9 cellular contexts compared by ENCODE assay signal in the genomic region with DNA sequence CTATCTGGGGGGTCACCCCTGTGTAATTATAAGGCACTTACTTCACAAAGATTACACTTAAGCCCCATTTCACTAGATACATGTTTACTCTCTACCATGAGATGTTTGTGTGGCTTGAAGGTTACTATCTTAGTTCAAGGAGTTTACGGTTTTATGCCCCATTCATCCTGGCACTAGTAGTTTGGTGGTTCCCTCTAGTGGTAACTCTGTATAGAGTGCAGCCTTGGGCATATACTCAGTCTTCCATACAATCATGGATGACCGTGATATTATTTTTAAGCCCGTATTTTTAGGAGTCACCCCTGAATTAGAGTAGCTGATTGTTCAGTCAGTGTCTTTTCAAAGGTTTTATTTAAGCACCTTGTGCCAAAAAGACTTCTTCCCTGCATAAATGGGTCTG.
DNase-seq lines count a peak whose midpoint lies in the region; ATAC-seq and TF ChIP-seq lines count a peak whose summit lies in the region.
"Had no signal": no experiment of that assay in that cellular context is flagged by ENCODE, and none has a peak within 500 bp of the region (broad histone marks: within the 10 kb centered on the region; RNA-seq: fewer than 3 reads in every experiment).

No MANE protein-coding gene starts in this region.

- no peaks in the 10 kb centered on the region for H3K9me3 Mint-ChIP-seq in activated T-helper 2 cell treated with anti-CD3 and anti-CD28 coated beads, Interferon-gamma antibody, Interleukin-2, Interleukin-4, amounts not matched to agents 10 μg/mL and 5 μg/mL and 100 μg/mL, durations not matched to agents 14 hours and 24 hours and 36 hours

- POLR2A ChIA-PET in HEK293 (lab: Yijun Ruan, JAX) = no interaction called here

- H3K4me1 ChIP-seq in HEK293 (ENCODE audit: control insufficient read depth, insufficient read depth, low read length) (no peaks in the 10 kb centered on the region), RWPE2 (ENCODE audit: insufficient read depth, poor library complexity, severe bottlenecking) (no peaks in the 10 kb centered on the region), right lobe of liver (no peaks in the 10 kb centered on the region)
- H3K4me1 ChIP-seq in effector memory CD4-positive, alpha-beta T cell (ENCODE audit: control insufficient read depth, insufficient read depth, low read length, poor library complexity, severe bottlenecking) = no peaks in the 10 kb centered on the region

- no peak overlapping the region for H3K4me3 Mint-ChIP-seq in activated T-helper 2 cell treated with anti-CD3 and anti-CD28 coated beads, Interferon-gamma antibody, Interleukin-2, Interleukin-4, amounts not matched to agents 10 μg/mL and 5 μg/mL and 100 μg/mL, durations not matched to agents 14 hours and 24 hours and 36 hours (ENCODE audit: low read depth)

- H3K4me3 ChIP-seq in GM12864 (ENCODE audit: low read depth, low read length) (no peak overlapping the region), HEK293 (ENCODE audit: low read depth, low read length) (no peak overlapping the region), RWPE2 (ENCODE audit: severe bottlenecking) (no peak overlapping the region), right lobe of liver (no peak overlapping the region)
- H3K4me3 ChIP-seq in effector memory CD4-positive, alpha-beta T cell (ENCODE audit: insufficient read depth, low read depth, low read length, poor library complexity, severe bottlenecking) = no peak overlapping the region

- CTCF ChIA-PET in HEK293 (lab: Yijun Ruan, JAX) = interaction anchor here (0.5 to 1.7 kb wide), 6 partner anchors 11 to 1279 kb away, joined by 3 to 6 read pairs (median 3); no protein-coding TSS in a partner anchor

- intact Hi-C loops in right lobe of liver (cut with DNase I) = no loop called here
- intact Hi-C loops in activated T-helper 2 cell treated with anti-CD3 and anti-CD28 coated beads, Interferon-gamma antibody, Interleukin-2, Interleukin-4, amounts not matched to agents 10 μg/mL and 5 μg/mL and 100 μg/mL, durations not matched to agents 14 hours and 24 hours and 36 hours (cut with micrococcal nuclease) = no loop called here

- no peak for TF ChIP-seq POLR2A in right lobe of liver (IDR thresholded peaks at IDR 0.05)

- no peaks in the 10 kb centered on the region for H3K27me3 ChIP-seq in RWPE2 (ENCODE audit: insufficient read depth, poor library complexity, severe bottlenecking)
- peaks cover 0 to 11% of the 10 kb centered on the region in 2 donors for H3K27me3 ChIP-seq in right lobe of liver
- H3K27me3 ChIP-seq in effector memory CD4-positive, alpha-beta T cell (replicated peaks; ENCODE audit: control insufficient read depth, insufficient read depth, low read length, poor library complexity, severe bottlenecking) = no peaks in the 10 kb centered on the region

- no peak overlapping the region for H3K27ac ChIP-seq in HEK293 (ENCODE audit: extremely low read depth, low read depth, low read length)
- H3K27ac ChIP-seq in RWPE2 (ENCODE audit: poor library complexity, severe bottlenecking) = no peak overlapping the region
- no peak overlapping the region for H3K27ac ChIP-seq in right lobe of liver
- H3K27ac ChIP-seq in effector memory CD4-positive, alpha-beta T cell (ENCODE audit: insufficient read depth, low read length, poor library complexity, severe bottlenecking) = no peak overlapping the region

- WGBS in right lobe of liver (ENCODE audit: insufficient coverage, low coverage, low lambda C conversion rate, missing lambda C conversion rate) = 23% methylated on average over 3 of the region's 3 CpGs

- DNase-seq in GM12864 (ENCODE audit: low read depth) (no peak), RWPE2 (ENCODE audit: low spot score) (no peak), right lobe of liver (no peak), NCI-H1092 treated with DMSO at 0.1 percent for 48 hours (lab: John Stamatoyannopoulos, UW) (no peak), globus pallidus (ENCODE audit: low spot score) (no peak)
- DNase-seq in activated T-helper 2 cell treated with anti-CD3 and anti-CD28 coated beads, Interferon-gamma antibody, Interleukin-2, Interleukin-4, amounts not matched to agents 10 μg/mL and 5 μg/mL and 100 μg/mL, durations not matched to agents 14 hours and 24 hours and 36 hours (ENCODE audit: low spot score) = no peak
- no peak for DNase-seq in effector memory CD4-positive, alpha-beta T cell
- DNase-seq: amygdala had no signal

- H3K27ac Mint-ChIP-seq in activated T-helper 2 cell treated with anti-CD3 and anti-CD28 coated beads, Interferon-gamma antibody, Interleukin-2, Interleukin-4, amounts not matched to agents 10 μg/mL and 5 μg/mL and 100 μg/mL, durations not matched to agents 14 hours and 24 hours and 36 hours = no peak overlapping the region

- H3K36me3 ChIP-seq in HEK293 (ENCODE audit: control insufficient read depth in 2 of 2, insufficient read depth in 1 of 2, low read length in 2 of 2) = no peaks in the 10 kb centered on the region
- H3K36me3 ChIP-seq in RWPE2 (ENCODE audit: low read depth) = no peaks in the 10 kb centered on the region
- H3K36me3 ChIP-seq in right lobe of liver = no peaks in the 10 kb centered on the region
- no peaks in the 10 kb centered on the region for H3K36me3 ChIP-seq in effector memory CD4-positive, alpha-beta T cell (ENCODE audit: control insufficient read depth, insufficient read depth, low read length)

- H3K4me1 Mint-ChIP-seq in activated T-helper 2 cell treated with anti-CD3 and anti-CD28 coated beads, Interferon-gamma antibody, Interleukin-2, Interleukin-4, amounts not matched to agents 10 μg/mL and 5 μg/mL and 100 μg/mL, durations not matched to agents 14 hours and 24 hours and 36 hours (ENCODE audit: low read depth) = no peaks in the 10 kb centered on the region

- no peaks in the 10 kb centered on the region for H3K27me3 Mint-ChIP-seq in activated T-helper 2 cell treated with anti-CD3 and anti-CD28 coated beads, Interferon-gamma antibody, Interleukin-2, Interleukin-4, amounts not matched to agents 10 μg/mL and 5 μg/mL and 100 μg/mL, durations not matched to agents 14 hours and 24 hours and 36 hours (ENCODE audit: low read depth)

- ATAC-seq in RWPE2 (ENCODE audit: low read depth) (peak; percentile 67; the same call in 2 of the 3 replicates), right lobe of liver (peak; percentile 69 to 88 (median 84))

- no peaks in the 10 kb centered on the region for H3K36me3 Mint-ChIP-seq in activated T-helper 2 cell treated with anti-CD3 and anti-CD28 coated beads, Interferon-gamma antibody, Interleukin-2, Interleukin-4, amounts not matched to agents 10 μg/mL and 5 μg/mL and 100 μg/mL, durations not matched to agents 14 hours and 24 hours and 36 hours (ENCODE audit: low read depth)

- peak; percentile 44 for TF ChIP-seq CTCF in GM12864 (IDR thresholded peaks at IDR 0.05; ENCODE audit: low read depth, low read length, missing control alignments)
- TF ChIP-seq CTCF in HEK293 (tag by site-specific recombination; IDR thresholded peaks at IDR 0.05) = no peak
- TF ChIP-seq CTCF in RWPE2 (IDR thresholded peaks at IDR 0.05; ENCODE audit: poor library complexity, severe bottlenecking) = peak; percentile 46
- TF ChIP-seq CTCF in right lobe of liver (IDR thresholded peaks at IDR 0.05) = peak; percentile 43 to 65 (median 61)

- H3K9me3 ChIP-seq in HEK293 (ENCODE audit: control insufficient read depth, insufficient read depth, low read depth, low read length) = no peaks in the 10 kb centered on the region
- no peaks in the 10 kb centered on the region for H3K9me3 ChIP-seq in RWPE2 (ENCODE audit: severe bottlenecking)
- no peaks in the 10 kb centered on the region for H3K9me3 ChIP-seq in right lobe of liver
- H3K9me3 ChIP-seq in effector memory CD4-positive, alpha-beta T cell (ENCODE audit: control insufficient read depth, low read length) = no peaks in the 10 kb centered on the region

TF ChIP-seq in HEK293, 187 proteins besides CTCF, POLR2A, EP300 and RAD21:
- TF ChIP-seq ZNF654 (tag by site-specific recombination; IDR thresholded peaks at IDR 0.05; ENCODE audit: low read depth) (peak; percentile 24), ZNF248 (tag by site-specific recombination; IDR thresholded peaks at IDR 0.05) (no peak)
